In the genomic region with DNA sequence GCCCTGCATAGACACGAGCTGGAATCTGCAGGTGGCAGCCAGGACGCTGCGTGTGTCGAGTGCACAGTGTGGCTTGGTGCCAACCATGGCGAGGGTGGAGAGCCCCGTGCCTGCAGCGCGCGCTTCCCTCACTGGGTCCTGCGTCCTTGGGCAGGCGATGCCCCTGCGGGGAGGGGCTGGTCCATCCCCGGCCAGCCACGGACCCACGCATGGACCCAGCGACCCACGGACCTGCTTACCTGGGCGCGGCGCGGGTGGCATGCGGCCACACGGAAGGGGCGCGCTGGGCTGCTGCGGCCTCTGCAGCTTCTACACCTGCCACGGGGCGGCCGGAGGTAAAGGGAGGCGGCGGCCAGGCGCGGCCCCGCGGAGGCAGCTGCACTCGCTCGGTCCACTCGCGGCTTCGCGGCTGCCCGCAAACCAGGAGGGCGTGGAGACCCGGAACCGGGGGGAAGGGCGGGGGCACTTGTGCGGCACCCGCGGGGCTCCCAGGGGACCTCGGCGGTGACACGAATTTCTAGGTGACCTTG, we compare ENCODE assay signal across 8 cellular contexts.
DNase-seq lines count a peak whose midpoint lies in the region; ATAC-seq lines count a peak whose summit lies in the region.

No MANE protein-coding gene starts in this region.

- ATAC-seq in GM19372 (IDR thresholded peaks at IDR 0.05; ENCODE audit: low read depth, unreplicated experiment) (peak; percentile 43), HG02840 (IDR thresholded peaks at IDR 0.05; ENCODE audit: low FRiP score, unreplicated experiment) (no peak)

- DNase-seq in NCI-H774 (lab: John Stamatoyannopoulos, UW) = peak; percentile 97
- DNase-seq in activated naive CD4-positive, alpha-beta T cell treated with Interleukin-2 at 50 U/mL for 16 hours = peak; percentile 36
- peak; percentile 65 for DNase-seq in iPS-NIHi7 (ENCODE audit: extremely low spot score)
- DNase-seq in stimulated activated CD4-positive, alpha-beta T cell treated with anti-CD3 and anti-CD28 coated beads, Interleukin-1b, Interleukin-23, amount 100 ng/mL, for 4 hours (ENCODE audit: low read depth in 2 of 2) = peak; percentile 15 to 19
- DNase-seq in putamen (ENCODE audit: low spot score) = no peak
- DNase-seq in middle frontal gyrus (ENCODE audit: extremely low spot score, low spot score) = no peak

Comparison
In these comparisons a context has a peak if more than half of its experiments do, and no peak if none do; other contexts are left out.
1. DNase-seq: peak in NCI-H774 (single experiment), activated naive CD4-positive, alpha-beta T cell treated with Interleukin-2 at 50 U/mL for 16 hours (single experiment), iPS-NIHi7 (single experiment) and stimulated activated CD4-positive, alpha-beta T cell treated with anti-CD3 and anti-CD28 coated beads, Interleukin-1b, Interleukin-23, amount 100 ng/mL, for 4 hours (2 of 2); none in putamen (single experiment) and middle frontal gyrus (single experiment).